19 cellular contexts compared by ENCODE assay signal in the genomic region with DNA sequence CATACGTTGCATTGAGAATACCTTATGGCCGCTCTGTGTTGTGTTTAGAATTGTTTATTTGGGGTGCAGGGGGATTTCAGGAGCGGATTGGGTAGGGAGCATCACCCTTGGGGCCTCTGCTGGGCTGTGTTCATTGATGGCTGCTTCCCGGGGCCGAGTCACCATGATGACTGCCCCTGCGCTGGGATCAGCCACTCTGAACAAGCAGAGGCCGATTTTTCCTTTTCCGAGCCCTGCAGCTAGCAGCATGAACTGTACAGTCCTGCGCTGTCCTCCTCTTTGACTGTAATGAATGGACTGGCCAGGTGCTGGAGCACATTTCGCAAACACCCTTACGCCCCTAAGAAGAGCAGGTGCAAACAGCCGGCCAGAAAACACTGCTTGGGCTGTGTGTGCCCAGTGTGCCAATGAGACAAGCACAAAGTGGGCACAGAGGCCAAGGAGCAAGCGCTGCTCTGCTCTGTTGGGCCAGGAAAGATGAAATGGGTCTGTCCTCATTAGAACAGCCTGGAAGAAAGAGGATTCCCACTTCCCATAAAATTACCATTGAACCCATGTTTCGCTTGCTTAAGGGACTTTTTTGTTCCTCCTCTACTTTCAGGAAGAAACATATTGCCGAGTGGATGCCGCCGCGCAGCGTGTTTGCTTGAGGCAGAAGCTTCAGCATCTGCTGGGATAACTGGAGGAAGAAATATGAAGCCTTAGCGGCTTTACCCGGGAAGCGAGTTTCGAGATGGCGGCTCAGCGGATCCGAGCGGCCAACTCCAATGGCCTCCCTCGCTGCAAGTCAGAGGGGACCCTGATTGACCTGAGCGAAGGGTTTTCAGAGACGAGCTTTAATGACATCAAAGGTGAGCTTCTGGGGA.
DNase-seq lines count a peak whose midpoint lies in the region; ATAC-seq and TF ChIP-seq lines count a peak whose summit lies in the region.
"Had no signal": no experiment of that assay in that cellular context is flagged by ENCODE, and none has a peak within 500 bp of the region (broad histone marks: within the 10 kb centered on the region; RNA-seq: fewer than 3 reads in every experiment).

No MANE protein-coding gene starts in this region.

- ATAC-seq in Right ventricle myocardium superior (ENCODE audit: poor library complexity) (no peak), left ventricle myocardium superior (no peak)
- ATAC-seq: GM23338 had no signal

- H3K27ac Mint-ChIP-seq in dendritic cell treated with granulocyte-macrophage colony-stimulating factor and Interleukin-4, amounts not matched to agents 40 ng/mL and 50 ng/mL, for 4 days: peak overlapping the region; percentile 23
- H3K27ac Mint-ChIP-seq in endodermal cell: no peak overlapping the region
- H3K27ac Mint-ChIP-seq: CD4-positive, CD25-positive, alpha-beta regulatory T cell; GM23338 had no signal

- no peak overlapping the region for H3K4me3 ChIP-seq in endodermal cell (ENCODE audit: low read length)
- H3K4me3 ChIP-seq: GM23338, SK-N-MC had no signal

- H3K27me3 ChIP-seq in endodermal cell (ENCODE audit: control insufficient read depth, insufficient read depth, low read length, poor library complexity, severe bottlenecking): no peaks in the 10 kb centered on the region

- no peaks in the 10 kb centered on the region for H3K9me3 ChIP-seq in endodermal cell (ENCODE audit: control insufficient read depth, low read length)

- H3K9me3 Mint-ChIP-seq in dendritic cell treated with granulocyte-macrophage colony-stimulating factor and Interleukin-4, amounts not matched to agents 40 ng/mL and 50 ng/mL, for 4 days: no peaks in the 10 kb centered on the region
- H3K9me3 Mint-ChIP-seq in endodermal cell: no peaks in the 10 kb centered on the region
- H3K9me3 Mint-ChIP-seq: CD4-positive, CD25-positive, alpha-beta regulatory T cell; GM23338 had no signal

- peaks cover 9% of the 10 kb centered on the region for H3K4me1 Mint-ChIP-seq in dendritic cell treated with granulocyte-macrophage colony-stimulating factor and Interleukin-4, amounts not matched to agents 40 ng/mL and 50 ng/mL, for 4 days (ENCODE audit: low read depth)
- no peaks in the 10 kb centered on the region for H3K4me1 Mint-ChIP-seq in endodermal cell
- H3K4me1 Mint-ChIP-seq: CD4-positive, CD25-positive, alpha-beta regulatory T cell had no signal

- no peak for TF ChIP-seq CTCF in endodermal cell (conservative IDR thresholded peaks at IDR 0.05)

- no peak overlapping the region for H3K4me3 Mint-ChIP-seq in dendritic cell treated with granulocyte-macrophage colony-stimulating factor and Interleukin-4, amounts not matched to agents 40 ng/mL and 50 ng/mL, for 4 days
- H3K4me3 Mint-ChIP-seq in endodermal cell: no peak overlapping the region
- H3K4me3 Mint-ChIP-seq: CD4-positive, CD25-positive, alpha-beta regulatory T cell; GM23338 had no signal

- DNase-seq in Right ventricle myocardium superior (peak; percentile 18), left ventricle myocardium superior (no peak), NCI-H2196 (lab: John Stamatoyannopoulos, UW; ENCODE audit: unreplicated experiment) (peak; percentile 38), endodermal cell (no peak), NCI-H524 treated with DMSO at 0.1 percent for 48 hours (lab: John Stamatoyannopoulos, UW) (no peak)
- DNase-seq: Calu3; CD4-positive, CD25-positive, alpha-beta regulatory T cell; DND-41; GDM1; KG1; NCI-H1092 treated with DMSO at 0.1 percent for 48 hours; NCI-H1694; NCI-H446 treated with DMSO at 0.1 percent for 48 hours; NK-92 treated with Interleukin-12 subunit alpha and Interleukin-12 subunit beta, amount 100 ng/mL, for 24 hours had no signal

- H3K36me3 ChIP-seq in endodermal cell (ENCODE audit: control insufficient read depth, insufficient read depth, low read length): peaks cover 51% of the 10 kb centered on the region

- peaks cover 5% of the 10 kb centered on the region for H3K27me3 Mint-ChIP-seq in dendritic cell treated with granulocyte-macrophage colony-stimulating factor and Interleukin-4, amounts not matched to agents 40 ng/mL and 50 ng/mL, for 4 days
- H3K27me3 Mint-ChIP-seq in endodermal cell (ENCODE audit: insufficient read depth): no peaks in the 10 kb centered on the region
- H3K27me3 Mint-ChIP-seq: CD4-positive, CD25-positive, alpha-beta regulatory T cell had no signal

- intact Hi-C loops in Right ventricle myocardium superior (cut with DNase I) (no loop called here), left ventricle myocardium superior (cut with micrococcal nuclease) (no loop called here)
- intact Hi-C loops in dendritic cell treated with granulocyte-macrophage colony-stimulating factor and Interleukin-4, amounts not matched to agents 40 ng/mL and 50 ng/mL, for 4 days (cut with micrococcal nuclease): loop anchor here (5.0 kb wide), 1 partner anchor 37 kb away; no protein-coding TSS in a partner anchor

- H3K4me1 ChIP-seq in endodermal cell (ENCODE audit: control insufficient read depth, insufficient read depth, low read length): no peaks in the 10 kb centered on the region

- no peaks in the 10 kb centered on the region for H3K36me3 Mint-ChIP-seq in dendritic cell treated with granulocyte-macrophage colony-stimulating factor and Interleukin-4, amounts not matched to agents 40 ng/mL and 50 ng/mL, for 4 days (ENCODE audit: low read depth)
- peaks cover 40% of the 10 kb centered on the region for H3K36me3 Mint-ChIP-seq in endodermal cell (ENCODE audit: low read depth)
- H3K36me3 Mint-ChIP-seq: CD4-positive, CD25-positive, alpha-beta regulatory T cell had no signal

- 95% methylated on average over 22 to 30 of the region's 30 CpGs for WGBS in endodermal cell (ENCODE audit: insufficient coverage in 1 of 2, insufficient read length in 1 of 2), 2 experiments

- H3K27ac ChIP-seq in temporal lobe (ENCODE audit: low read depth, low read length) (peak overlapping the region; percentile 27), endodermal cell (ENCODE audit: low read depth, low read length) (no peak overlapping the region)
- H3K27ac ChIP-seq: RWPE1, SK-N-MC had no signal

- H3K9ac ChIP-seq in endodermal cell (ENCODE audit: extremely low read depth, low read length, poor library complexity, severe bottlenecking): no peak overlapping the region

Comparison
In these comparisons a context has a peak if more than half of its experiments do, and no peak if none do; other contexts are left out.
1. DNase-seq: peak in Right ventricle myocardium superior (single experiment) and NCI-H2196 (single experiment); none in left ventricle myocardium superior (single experiment), endodermal cell (single experiment) and NCI-H524 treated with DMSO at 0.1 percent for 48 hours (single experiment).